Comparison of ENCODE assay signal across 1 cellular context in genomic region chr2:74587664-74588277, GRCh38.
TF ChIP-seq lines count a peak whose summit lies in the region.

No MANE protein-coding gene starts in this region.

TF ChIP-seq in K562, 482 proteins besides CTCF, POLR2A, EP300 and RAD21:
- no peak for TF ChIP-seq ZBTB2 (IDR thresholded peaks at IDR 0.05)
- TF ChIP-seq DEAF1 (CRISPR knock-in tag; IDR thresholded peaks at IDR 0.05), result peak; percentile 72; the same call in 1 of the 2 replicates
- TF ChIP-seq CEBPB (tag; IDR thresholded peaks at IDR 0.05), result peak; percentile 62
- no peak for TF ChIP-seq NR2C2 (CRISPR knock-in tag; IDR thresholded peaks at IDR 0.05)
- 0 out of 2 replicates have a peak, but pooled peaks have one; percentile 18 for TF ChIP-seq NR2C2 (tag; IDR thresholded peaks at IDR 0.05)
- TF ChIP-seq CEBPG (CRISPR knock-in tag; IDR thresholded peaks at IDR 0.05), result no peak
- peak; percentile 50 to 67; a peak in 3 of 4 replicates for TF ChIP-seq CEBPG (tag; conservative IDR thresholded peaks at IDR 0.05 in 1 of 2, IDR thresholded peaks at IDR 0.05 in 1 of 2)
- no peak for TF ChIP-seq MCM2 (IDR thresholded peaks at IDR 0.05; ENCODE audit: low read depth)
- TF ChIP-seq KAT2B (IDR thresholded peaks at IDR 0.05; ENCODE audit: low read depth, low read length), result no peak
- TF ChIP-seq MAFK (IDR thresholded peaks at IDR 0.05; ENCODE audit: low read length), result 0 out of 2 replicates have a peak, but pooled peaks have one; percentile 10
- TF ChIP-seq ARID2 (IDR thresholded peaks at IDR 0.05), result peak; percentile 41; the same call in 1 of the 2 replicates
- TF ChIP-seq HCFC1 (IDR thresholded peaks at IDR 0.05; ENCODE audit: low read depth, low read length), result 0 out of 2 replicates have a peak, but pooled peaks have one; percentile 19
- peak; percentile 39; the same call in 1 of the 2 replicates for TF ChIP-seq RB1 (IDR thresholded peaks at IDR 0.05; ENCODE audit: low read depth)
- TF ChIP-seq SMC3 (conservative IDR thresholded peaks at IDR 0.05; ENCODE audit: insufficient read depth, low read depth, low read length), result peak; percentile 88
- TF ChIP-seq JUND (IDR thresholded peaks at IDR 0.05; ENCODE audit: borderline replicate concordance, low read depth, low read length), result peak; percentile 49; the same call in 1 of the 2 replicates
- no peak for TF ChIP-seq JUND (tag; IDR thresholded peaks at IDR 0.05; ENCODE audit: borderline replicate concordance, low read depth, low read length)
- 0 out of 4 replicates have a peak, but pooled peaks of 1 of the 2 experiments have one; percentile 15 for TF ChIP-seq RCOR1 (IDR thresholded peaks at IDR 0.05; ENCODE audit: borderline replicate concordance in 1 of 2, low read depth in 2 of 2, low read length in 2 of 2)
- TF ChIP-seq MYC (IDR thresholded peaks at IDR 0.05; ENCODE audit: low read depth, low read length), result peak; percentile 35; the same call in 1 of the 2 replicates
- TF ChIP-seq MYC (CRISPR knock-in tag; IDR thresholded peaks at IDR 0.05; ENCODE audit: borderline replicate concordance, low read depth), result no peak
- TF ChIP-seq TBL1XR1 (IDR thresholded peaks at IDR 0.05; ENCODE audit: low read length in 2 of 2), result 0 out of 4 replicates have a peak, but pooled peaks of 1 of the 2 experiments have one; percentile 56
- no peak for TF ChIP-seq ZNF778 (CRISPR knock-in tag; IDR thresholded peaks at IDR 0.05)
- no peak for TF ChIP-seq CTCFL (IDR thresholded peaks at IDR 0.05; ENCODE audit: borderline replicate concordance, insufficient read depth, low read depth, low read length, poor library complexity, severe bottlenecking)
- TF ChIP-seq ZKSCAN8 (CRISPR knock-in tag; IDR thresholded peaks at IDR 0.05), result no peak
- TF ChIP-seq ZBTB43 (CRISPR knock-in tag; IDR thresholded peaks at IDR 0.05), result no peak
- TF ChIP-seq MAZ (CRISPR knock-in tag; conservative IDR thresholded peaks at IDR 0.05 in 1 of 2, IDR thresholded peaks at IDR 0.05 in 1 of 2), result 0 out of 4 replicates have a peak, but pooled peaks of 1 of the 2 experiments have one; percentile 14
- no peak for TF ChIP-seq MXI1 (IDR thresholded peaks at IDR 0.05; ENCODE audit: low read depth, low read length)
- TF ChIP-seq CC2D1A (IDR thresholded peaks at IDR 0.05), result 0 out of 2 replicates have a peak, but pooled peaks have one; percentile 26
- no peak for TF ChIP-seq CBFA2T3 (IDR thresholded peaks at IDR 0.05)
- TF ChIP-seq TAF9B (IDR thresholded peaks at IDR 0.05; ENCODE audit: partially characterized antibody), result no peak
- no peak for TF ChIP-seq ZNF780A (CRISPR knock-in tag; IDR thresholded peaks at IDR 0.05)
TF ChIP-seq in K562: peak in this region for 15.
